8 cellular contexts compared by ENCODE assay signal in genomic region chr11:65110354-65110861, GRCh38. TPM values are rescaled to one million over a fixed set of nuclear protein-coding genes. Genes with fewer than 3 reads are reported as not detected.
DNase-seq lines count a peak whose midpoint lies in the region; ATAC-seq and TF ChIP-seq lines count a peak whose summit lies in the region.

No MANE protein-coding gene starts in this region.

- peaks cover 16% of the 10 kb centered on the region for H3K36me3 Mint-ChIP-seq in CD4-positive, CD25-positive, alpha-beta regulatory T cell

- H3K27ac Mint-ChIP-seq in CD4-positive, CD25-positive, alpha-beta regulatory T cell, result peak overlapping the region; percentile 44 to 86 (median 78)

- H3K27ac ChIP-seq in CD4-positive, CD25-positive, alpha-beta regulatory T cell (ENCODE audit: insufficient read depth, low read length, poor library complexity, severe bottlenecking), result peak overlapping the region; percentile 69

- TF ChIP-seq CTCF in HFF-Myc (IDR thresholded peaks at IDR 0.05; ENCODE audit: low read depth, low read length, missing control alignments) (peak; percentile 97), cardiac fibroblast (IDR thresholded peaks at IDR 0.05; ENCODE audit: low read depth, low read length) (peak; percentile 98)

- peak; percentile 86 to 92 (median 91) for DNase-seq in CD4-positive, CD25-positive, alpha-beta regulatory T cell
- peak; percentile 54 for DNase-seq in HFF-Myc (ENCODE audit: extremely low read depth, low read depth)
- DNase-seq in NCI-H460 (ENCODE audit: extremely low read depth, low read depth), result peak; percentile 72
- DNase-seq in activated CD4-positive, CD25-positive, alpha-beta regulatory T cell treated with anti-CD3 and anti-CD28 coated beads, Interleukin-2, amount 50 U/mL, for 16 hours (ENCODE audit: low read depth, low spot score), result peak; percentile 93
- peak; percentile 87 for DNase-seq in cardiac fibroblast (ENCODE audit: low read depth in 2 of 2)
- DNase-seq in kidney glomerular epithelial cell (lab: John Stamatoyannopoulos, UW), result peak; percentile 82
- peak; percentile 97 to 99 for DNase-seq in stimulated activated CD4-positive, alpha-beta T cell treated with anti-CD3 and anti-CD28 coated beads, Interleukin-1b, Interleukin-23, amount 100 ng/mL, for 4 hours (ENCODE audit: low read depth in 2 of 2)

- H3K4me1 ChIP-seq in CD4-positive, CD25-positive, alpha-beta regulatory T cell (ENCODE audit: control insufficient read depth, insufficient read depth, low read length, poor library complexity, severe bottlenecking), result peaks cover 38% of the 10 kb centered on the region

- H3K4me3 Mint-ChIP-seq in CD4-positive, CD25-positive, alpha-beta regulatory T cell, result peak overlapping the region; percentile 5 to 86 (median 62)

- peak; percentile 57 to 63 for ATAC-seq in CD4-positive, CD25-positive, alpha-beta regulatory T cell (ENCODE audit: low read depth in 2 of 2)
- no peak for ATAC-seq in GM18498 (IDR thresholded peaks at IDR 0.05; ENCODE audit: unreplicated experiment)

- no peaks in the 10 kb centered on the region for H3K9me3 Mint-ChIP-seq in CD4-positive, CD25-positive, alpha-beta regulatory T cell

- peaks cover 21% of the 10 kb centered on the region for H3K36me3 ChIP-seq in CD4-positive, CD25-positive, alpha-beta regulatory T cell (ENCODE audit: control insufficient read depth, insufficient read depth, low read length)

- H3K27me3 Mint-ChIP-seq in CD4-positive, CD25-positive, alpha-beta regulatory T cell, result no peaks in the 10 kb centered on the region

- no peaks in the 10 kb centered on the region for H3K27me3 ChIP-seq in CD4-positive, CD25-positive, alpha-beta regulatory T cell (ENCODE audit: control insufficient read depth, insufficient read depth, low read length)

- H3K4me3 ChIP-seq in CD4-positive, CD25-positive, alpha-beta regulatory T cell (ENCODE audit: low read depth, low read length), result no peak overlapping the region
- H3K4me3 ChIP-seq in HFF-Myc (replicated peaks; ENCODE audit: low read depth, low read length) (no peak overlapping the region), cardiac fibroblast (replicated peaks in 1 of 2; ENCODE audit: low read depth in 2 of 2, low read length in 2 of 2) (no peak overlapping the region)

- H3K4me1 Mint-ChIP-seq in CD4-positive, CD25-positive, alpha-beta regulatory T cell, result peaks cover 0 to 43% (median 30%) of the 10 kb centered on the region in 4 donors

- H3K9me3 ChIP-seq in CD4-positive, CD25-positive, alpha-beta regulatory T cell (ENCODE audit: control insufficient read depth in 2 of 2, low read length in 2 of 2), result no peaks in the 10 kb centered on the region

RNA-seq across cellular contexts. Expression of gene TM7SF2, which starts 1.3 kb away (rescaled TPM):
- total RNA-seq in CD4-positive, CD25-positive, alpha-beta regulatory T cell, result 20.2 TPM
- polyA plus RNA-seq in CD4-positive, CD25-positive, alpha-beta regulatory T cell, result 10 to 100 TPM in 2 of 4 donors, 1 to 10 TPM in 2; 8.0 to 11.1 (median 9.4) TPM
- 4.2 and 4.6 TPM in 2 replicates for total RNA-seq in NCI-H460 (2014; rRNA removed; shearing (Covaris generic))
- 5.7 and 10.7 TPM in 2 replicates for polyA plus RNA-seq in NCI-H460 (2014; cell fraction: nucleus; rRNA removed)

RNA-seq across cellular contexts. Expression of gene ZNHIT2, which starts 7.1 kb away (rescaled TPM):
- 6.0 TPM for total RNA-seq in CD4-positive, CD25-positive, alpha-beta regulatory T cell
- polyA plus RNA-seq in CD4-positive, CD25-positive, alpha-beta regulatory T cell, result 10 to 100 TPM; 20.1 to 29.0 (median 22.7) TPM
- total RNA-seq in NCI-H460 (2014; rRNA removed; shearing (Covaris generic)), result 10.3 and 12.3 TPM in 2 replicates
- polyA plus RNA-seq in NCI-H460 (2014; cell fraction: nucleus; rRNA removed), result 14.5 and 20.1 TPM in 2 replicates

RNA-seq across cellular contexts. Expression of gene FAU, which starts 11.5 kb away (rescaled TPM):
- 1,172 TPM for total RNA-seq in CD4-positive, CD25-positive, alpha-beta regulatory T cell
- 1,000 to 10,000 TPM; 1,003 to 1,125 (median 1,056) TPM for polyA plus RNA-seq in CD4-positive, CD25-positive, alpha-beta regulatory T cell
- 345 and 467 TPM in 2 replicates for total RNA-seq in NCI-H460 (2014; rRNA removed; shearing (Covaris generic))
- polyA plus RNA-seq in NCI-H460 (2014; cell fraction: nucleus; rRNA removed), result 741 and 870 TPM in 2 replicates

RNA-seq across cellular contexts. Expression of gene MRPL49, which starts 11.7 kb away (rescaled TPM):
- total RNA-seq in CD4-positive, CD25-positive, alpha-beta regulatory T cell, result 47.7 TPM
- polyA plus RNA-seq in CD4-positive, CD25-positive, alpha-beta regulatory T cell, result 100 to 1,000 TPM; 104 to 125 (median 111) TPM
- total RNA-seq in NCI-H460 (2014; rRNA removed; shearing (Covaris generic)), result 50.8 and 62.0 TPM in 2 replicates
- polyA plus RNA-seq in NCI-H460 (2014; cell fraction: nucleus; rRNA removed), result 40.9 and 45.8 TPM in 2 replicates

RNA-seq across cellular contexts. Expression of gene VPS51, which starts 14.4 kb away (rescaled TPM):
- total RNA-seq in CD4-positive, CD25-positive, alpha-beta regulatory T cell, result 234 TPM
- polyA plus RNA-seq in CD4-positive, CD25-positive, alpha-beta regulatory T cell, result 100 to 1,000 TPM in 1 of 4 donors, 10 to 100 TPM in 3; 84.2 to 109 (median 96.3) TPM
- 50.3 and 60.0 TPM in 2 replicates for total RNA-seq in NCI-H460 (2014; rRNA removed; shearing (Covaris generic))
- polyA plus RNA-seq in NCI-H460 (2014; cell fraction: nucleus; rRNA removed), result 116 and 124 TPM in 2 replicates
